Comparison of ENCODE assay signal across 25 cellular contexts in genomic region chr12:53023-53734, GRCh38. TPM values are rescaled to one million over a fixed set of nuclear protein-coding genes. Genes with fewer than 3 reads are reported as not detected.
DNase-seq lines count a peak whose midpoint lies in the region; ATAC-seq, FAIRE-seq and TF ChIP-seq lines count a peak whose summit lies in the region.
"Had no signal": no experiment of that assay in that cellular context is flagged by ENCODE, and none has a peak within 500 bp of the region (broad histone marks: within the 10 kb centered on the region; RNA-seq: fewer than 3 reads in every experiment).

No MANE protein-coding gene starts in this region.

- no peaks in the 10 kb centered on the region for H4K20me1 ChIP-seq in HepG2 (ENCODE audit: insufficient read depth, low read length)
- H4K20me1 ChIP-seq in osteoblast (ENCODE audit: insufficient read depth, low read length), result no peaks in the 10 kb centered on the region
- H4K20me1 ChIP-seq: BLaER1 had no signal

- TF ChIP-seq POLR2A in HepG2 (IDR thresholded peaks at IDR 0.05; ENCODE audit: insufficient read depth in 1 of 2, low read depth in 2 of 2, low read length in 2 of 2), result no peak
- TF ChIP-seq POLR2A in right lobe of liver (IDR thresholded peaks at IDR 0.05), result no peak

- POLR2A ChIA-PET in HepG2 (lab: Yijun Ruan, JAX), result no interaction called here

- H3K79me2 ChIP-seq in HepG2 (ENCODE audit: insufficient read depth, low read length) (no peaks in the 10 kb centered on the region), osteoblast (ENCODE audit: insufficient read depth, low read length) (no peaks in the 10 kb centered on the region)

- DNase-seq in HepG2 (ENCODE audit: low spot score) (no peak), right lobe of liver (no peak), SK-N-DZ (ENCODE audit: low spot score) (peak; percentile 16), ecto neural progenitor cell (ENCODE audit: low spot score) (peak; percentile 50), osteoblast (ENCODE audit: insufficient read length, low spot score, missing footprints) (peak; percentile 13), GF-D8 (lab: John Stamatoyannopoulos, UW) (no peak), hippocampal formation (lab: John Stamatoyannopoulos, UW) (no peak), substantia nigra (lab: John Stamatoyannopoulos, UW) (no peak)
- DNase-seq: 8988T; ACHN; CD4-positive, alpha-beta T cell; GOT3; HCEC 1CT; Karpas-422; NCI-H1105; NCI-H146; NCI-H1930; NCI-H446 treated with DMSO at 0.1 percent for 48 hours; NCI-H526 treated with DMSO at 0.1 percent for 48 hours; RPMI8226; SHP77 treated with DMSO at 0.1 percent for 48 hours had no signal

- CTCF ChIA-PET in HepG2 (lab: Yijun Ruan, JAX; ENCODE audit: low intra/inter-chr PET ratio, low total read pairs), result no interaction called here

- FAIRE-seq in HepG2 (lab: Jason Lieb, UNC), result no peak
- FAIRE-seq: D721Med had no signal

- no peak overlapping the region for H3K27ac ChIP-seq in HepG2 (ENCODE audit: extremely low read length, insufficient read depth, low read length)
- no peak overlapping the region for H3K27ac ChIP-seq in right lobe of liver
- H3K27ac ChIP-seq in osteoblast (ENCODE audit: low read depth, low read length), result no peak overlapping the region
- no peak overlapping the region for H3K27ac ChIP-seq in substantia nigra (ENCODE audit: low read depth, low read length, poor library complexity, severe bottlenecking)
- H3K27ac ChIP-seq: BLaER1, SK-N-MC had no signal

- H3K27me3 ChIP-seq in HepG2 (ENCODE audit: control insufficient read depth in 1 of 2, insufficient read depth in 2 of 2, low read length in 2 of 2), result peaks cover 7 to 54% of the 10 kb centered on the region in 2 experiments; a peak in 4 of 5 replicates
- peaks cover 3 to 5% of the 10 kb centered on the region in 2 donors for H3K27me3 ChIP-seq in right lobe of liver
- H3K27me3 ChIP-seq in osteoblast (ENCODE audit: insufficient read depth, low read length), result peaks cover 34% of the 10 kb centered on the region
- H3K27me3 ChIP-seq: BLaER1 had no signal

- H3K4me1 ChIP-seq in HepG2 (ENCODE audit: insufficient read depth, low read length) (no peaks in the 10 kb centered on the region), right lobe of liver (no peaks in the 10 kb centered on the region), osteoblast (ENCODE audit: insufficient read depth, low read length) (no peaks in the 10 kb centered on the region)
- H3K4me1 ChIP-seq: BLaER1 had no signal

- TF ChIP-seq EP300 in HepG2 (IDR thresholded peaks at IDR 0.05; ENCODE audit: low read depth in 2 of 2, low read length in 2 of 2), result no peak
- no peak for TF ChIP-seq EP300 in HepG2 (CRISPR knock-in tag; IDR thresholded peaks at IDR 0.05; ENCODE audit: borderline replicate concordance)

- H3K9ac ChIP-seq in HepG2 (ENCODE audit: insufficient read depth, low read depth, low read length), result no peak overlapping the region
- H3K9ac ChIP-seq: BLaER1 had no signal

- in situ Hi-C loops in HepG2 (cut with HindIII; ENCODE audit: extremely low pct_ligation_motif_present, low pct_unique_long_range_greater_than_20kb), result no loop called here

- no peaks in the 10 kb centered on the region for H3K36me3 ChIP-seq in HepG2 (replicated peaks in 1 of 2; ENCODE audit: control insufficient read depth in 1 of 2, insufficient read depth in 2 of 2, low read length in 2 of 2)
- no peaks in the 10 kb centered on the region for H3K36me3 ChIP-seq in right lobe of liver
- H3K36me3 ChIP-seq in osteoblast (ENCODE audit: insufficient read depth, low read length), result no peaks in the 10 kb centered on the region
- H3K36me3 ChIP-seq: BLaER1 had no signal

- H3K4me3 ChIP-seq in HepG2 (replicated peaks in 1 of 3; ENCODE audit: insufficient read depth in 1 of 3, low read depth in 2 of 3, low read length in 3 of 3), result no peak overlapping the region
- H3K4me3 ChIP-seq in right lobe of liver, result no peak overlapping the region
- no peak overlapping the region for H3K4me3 ChIP-seq in osteoblast (ENCODE audit: insufficient read depth, low read length)
- H3K4me3 ChIP-seq: BLaER1, SK-N-MC had no signal

- TF ChIP-seq CTCF in HepG2 (CRISPR knock-in tag; IDR thresholded peaks at IDR 0.05) (no peak), right lobe of liver (IDR thresholded peaks at IDR 0.05) (no peak), osteoblast (IDR thresholded peaks at IDR 0.05; ENCODE audit: extremely low read depth, low read depth, low read length) (no peak)

- ATAC-seq in HepG2, result no peak
- ATAC-seq in right lobe of liver, result no peak

- BruUV-seq in HepG2 (replicated peaks; lab: Mats Ljungman, UMichigan), result no TSS peak

- H3K9me3 ChIP-seq in HepG2 (ENCODE audit: low read length) (no peaks in the 10 kb centered on the region), right lobe of liver (no peaks in the 10 kb centered on the region), osteoblast (ENCODE audit: low read depth, low read length) (no peaks in the 10 kb centered on the region)

- H2AFZ ChIP-seq in HepG2 (ENCODE audit: low read length) (no peak overlapping the region), osteoblast (ENCODE audit: low read length) (no peak overlapping the region)

- intact Hi-C loops in HepG2 (cut with micrococcal nuclease; ENCODE audit: unreplicated experiment) (no loop called here), right lobe of liver (cut with DNase I) (no loop called here)

- TF ChIP-seq RAD21 in HepG2 (CRISPR knock-in tag; IDR thresholded peaks at IDR 0.05), result no peak

- no peak overlapping the region for H3K4me2 ChIP-seq in HepG2 (ENCODE audit: low read depth, low read length)
- no peak overlapping the region for H3K4me2 ChIP-seq in osteoblast (ENCODE audit: insufficient read depth, low read length)
- H3K4me2 ChIP-seq: BLaER1 had no signal

- 2% methylated on average over 3 of the region's 3 CpGs for WGBS in HepG2 (ENCODE audit: low lambda C conversion rate)
- 33% methylated on average over 3 of the region's 3 CpGs for WGBS in right lobe of liver (ENCODE audit: insufficient coverage, low coverage, low lambda C conversion rate, missing lambda C conversion rate)

TF ChIP-seq in HepG2, 621 proteins besides CTCF, POLR2A, EP300 and RAD21:
- TF ChIP-seq TAF1 (CRISPR knock-in tag; IDR thresholded peaks at IDR 0.05), result 0 out of 2 replicates have a peak, but pooled peaks have one; percentile 3
- no peak for TF ChIP-seq KDM3A (CRISPR knock-in tag; IDR thresholded peaks at IDR 0.05; ENCODE audit: low read depth)
- TF ChIP-seq ZNF556 (CRISPR knock-in tag; IDR thresholded peaks at IDR 0.05; ENCODE audit: borderline replicate concordance), result no peak
- no peak for TF ChIP-seq FOXA3 (CRISPR knock-in tag; IDR thresholded peaks at IDR 0.05)

RNA-seq across cellular contexts. Expression of gene IQSEC3, which starts 13.4 kb away (rescaled TPM):
- total RNA-seq in HepG2 (2016; rRNA removed; fragmentation: Illumina TruSeq; extraction: Trizol) (not detected in 2 replicates), right lobe of liver (under 1 TPM in 5 of 6 experiments, not detected in 1; 0.05 to 0.64 (median 0.15) TPM), osteoblast (0.36 TPM in 1 of 2 replicates, not detected in the other)
- total RNA-seq in HepG2 (2016; cell fraction: cytosol; rRNA removed; fragmentation: Illumina TruSeq; extraction: Trizol; ENCODE audit: low read depth), result not detected in 2 replicates
- not detected in 2 replicates for total RNA-seq in HepG2 (2016; cell fraction: insoluble cytoplasmic fraction; rRNA removed; fragmentation: Illumina TruSeq; extraction: Trizol)
- not detected in 2 replicates for total RNA-seq in HepG2 (2016; cell fraction: membrane; rRNA removed; fragmentation: Illumina TruSeq; extraction: Trizol)
- not detected in 2 replicates for total RNA-seq in HepG2 (2016; cell fraction: nucleus; rRNA removed; fragmentation: Illumina TruSeq; extraction: Trizol)
- not detected in 2 replicates for polyA plus RNA-seq in HepG2 (2011; rRNA removed)
- not detected in 2 replicates for polyA plus RNA-seq in HepG2 (2011; cell fraction: cytosol; rRNA removed)
- polyA plus RNA-seq in HepG2 (2011; cell fraction: nucleus; rRNA removed), result not detected in 2 replicates
- polyA plus RNA-seq in HepG2 (2012), result not detected in 2 replicates
- polyA plus RNA-seq in HepG2 (2016; cell fraction: cytosol; fragmentation: Illumina TruSeq; extraction: Trizol; ENCODE audit: low read depth), result not detected in 2 replicates
- polyA plus RNA-seq in HepG2 (2016; cell fraction: insoluble cytoplasmic fraction; fragmentation: Illumina TruSeq; extraction: Trizol; ENCODE audit: low read depth), result not detected in 2 replicates
- not detected in 2 replicates for polyA plus RNA-seq in HepG2 (2016; cell fraction: membrane; fragmentation: Illumina TruSeq; extraction: Trizol; ENCODE audit: low read depth)
- polyA plus RNA-seq in HepG2 (2016; cell fraction: nucleus; fragmentation: Illumina TruSeq; extraction: Trizol; ENCODE audit: insufficient read depth, low read depth), result not detected in 2 replicates
- not detected in 2 replicates for polyA minus RNA-seq in HepG2 (2011; rRNA and poly(A)+ RNA removed; ENCODE audit: low replicate concordance)
- polyA minus RNA-seq in HepG2 (2011; cell fraction: cytosol; rRNA and poly(A)+ RNA removed), result not detected in 2 replicates
- polyA minus RNA-seq in HepG2 (2011; cell fraction: nucleus; rRNA and poly(A)+ RNA removed), result not detected in 2 replicates
- 0.48 and 0.61 TPM in 2 replicates for polyA plus RNA-seq in SK-N-DZ (2014; cell fraction: cytosol; rRNA removed)
- polyA plus RNA-seq in SK-N-DZ (2014; cell fraction: nucleus; rRNA removed), result 1.1 and 2.9 TPM in 2 replicates
- total RNA-seq: G401 had no signal

Comparison
In these comparisons a context has a peak if more than half of its experiments do, and no peak if none do; other contexts are left out.
1. DNase-seq: peak in SK-N-DZ (single experiment), ecto neural progenitor cell (single experiment) and osteoblast (single experiment); none in HepG2 (single experiment), right lobe of liver (0 of 3), GF-D8 (single experiment), hippocampal formation (0 of 2) and substantia nigra (0 of 49).